In the genomic region with DNA sequence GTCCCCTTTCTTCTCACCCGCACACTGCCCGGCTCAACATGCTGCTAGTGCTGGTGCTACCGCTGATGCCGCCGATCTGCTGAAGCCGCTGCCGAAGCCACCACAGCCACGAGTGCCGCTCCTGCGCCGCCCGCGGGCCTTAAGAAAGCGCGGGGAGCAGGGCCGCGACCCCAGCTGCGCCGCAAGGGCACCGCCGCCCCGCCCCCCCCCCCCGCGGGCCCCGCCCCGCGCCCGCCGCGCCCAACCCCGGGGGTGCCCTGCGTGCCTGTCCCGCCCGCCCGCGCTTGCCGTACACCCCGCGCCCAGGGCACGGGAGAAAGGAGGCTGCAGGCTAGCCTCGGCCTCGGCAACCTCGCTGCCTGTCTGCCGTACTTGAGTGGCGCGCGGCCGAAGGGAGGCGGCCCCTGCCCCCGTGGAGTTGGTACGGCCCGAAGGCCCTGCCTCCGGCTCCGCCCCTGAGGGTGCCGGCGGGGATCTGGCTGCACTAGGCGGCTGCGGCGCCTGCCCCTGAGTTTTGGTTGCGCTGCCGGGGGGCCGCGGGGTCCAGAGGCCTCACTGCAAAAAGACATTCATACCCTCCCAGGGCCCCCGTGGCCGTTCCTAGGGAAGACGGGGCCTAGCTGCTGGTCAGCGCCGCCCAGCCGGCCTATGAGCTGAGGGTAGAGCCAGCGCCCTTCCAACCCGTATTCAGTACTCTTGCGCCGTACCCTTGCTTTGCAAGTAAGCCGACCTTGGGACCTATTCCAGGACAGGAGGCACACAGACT, we compare ENCODE assay signal across 8 cellular contexts. TPM values are rescaled to one million over a fixed set of nuclear protein-coding genes. Genes with fewer than 3 reads are reported as not detected.
DNase-seq lines count a peak whose midpoint lies in the region; TF ChIP-seq lines count a peak whose summit lies in the region.

A gene (minus strand): TSS at position 114 of the 766 bp plus-strand sequence. CDS start 74 bp downstream, at position 40.

- peak within 1 kb of the TSS; percentile 56 for H2AFZ ChIP-seq in neural cell (ENCODE audit: low read depth, low read length)

- no peaks in the 10 kb centered on the region for H4K20me1 ChIP-seq in neural cell (ENCODE audit: insufficient read depth)

- peak within 1 kb of the TSS; percentile 81 for H3K27ac ChIP-seq in neural cell (ENCODE audit: low read length)
- H3K27ac ChIP-seq in stomach = peak within 1 kb of the TSS; percentile 95 to 99 (median 97)

- peak in 2 of 4 donors; percentile 43 to 55 for TF ChIP-seq POLR2A in stomach (IDR thresholded peaks at IDR 0.05)

- DNase-seq in ELR (ENCODE audit: low read depth) (peak; percentile 85), H4 (ENCODE audit: low spot score) (peak; percentile 61), LoVo (ENCODE audit: low spot score) (peak; percentile 87), SHP77 (lab: John Stamatoyannopoulos, UW) (peak; percentile 90 to 94), fibroblast of villous mesenchyme (ENCODE audit: low read depth) (peak; percentile 88), stomach (peak; percentile 89)
- DNase-seq in activated effector memory CD4-positive, alpha-beta T cell treated with anti-CD3 and anti-CD28 coated beads, Interleukin-2, amount 50 U/mL, for 16 hours = peak; percentile 94

- H3K4me2 ChIP-seq in neural cell (ENCODE audit: low read length) = peak within 1 kb of the TSS; percentile 97

- TF ChIP-seq EP300 in neural cell (conservative IDR thresholded peaks at IDR 0.05; ENCODE audit: poor library complexity, severe bottlenecking) (no peak), stomach (IDR thresholded peaks at IDR 0.05) (no peak)

- TF ChIP-seq CTCF in fibroblast of villous mesenchyme (IDR thresholded peaks at IDR 0.05; ENCODE audit: insufficient read depth, low read depth, low read length) = no peak
- no peak for TF ChIP-seq CTCF in neural cell (IDR thresholded peaks at IDR 0.05; ENCODE audit: poor library complexity, severe bottlenecking)
- no peak for TF ChIP-seq CTCF in stomach (IDR thresholded peaks at IDR 0.05)

- H3K9me3 ChIP-seq in neural cell (ENCODE audit: low read length) (no peaks in the 10 kb centered on the region), stomach (no peaks in the 10 kb centered on the region)

- H3K27me3 ChIP-seq in neural cell (ENCODE audit: insufficient read depth, low read depth, low read length) (no peaks in the 10 kb centered on the region), stomach (no peaks in the 10 kb centered on the region)

- H3K79me2 ChIP-seq in neural cell (replicated peaks; ENCODE audit: insufficient read depth, low read length) = peaks cover 35% of the 10 kb centered on the region

- no peaks in the 10 kb centered on the region for H3K36me3 ChIP-seq in neural cell (ENCODE audit: insufficient read depth, low read length)
- peaks cover 0 to 30% (median 17%) of the 10 kb centered on the region in 4 donors for H3K36me3 ChIP-seq in stomach

- 0 to 1% (median 0%) methylated on average over 10 to 74 of the region's 74 CpGs; no CpG with 5 or more reads in 1 of the 5 donors for WGBS in stomach, 5 donors

- no peaks in the 10 kb centered on the region for H3F3A ChIP-seq in neural cell (ENCODE audit: insufficient read depth, low read length, poor library complexity, severe bottlenecking)

- no peak for TF ChIP-seq RAD21 in neural cell (conservative IDR thresholded peaks at IDR 0.05)

- intact Hi-C loops in stomach (cut with DNase I; ENCODE audit: low total_unique reads) = loop anchor here (10.0 kb wide), 1 partner anchor 101 kb away; a partner anchor contains a TSS

- peaks cover 31 to 55% (median 46%) of the 10 kb centered on the region in 4 donors for H3K4me1 ChIP-seq in stomach

- peak within 1 kb of the TSS; percentile 78 for H3K4me3 ChIP-seq in fibroblast of villous mesenchyme (ENCODE audit: low read depth, low read length)
- H3K4me3 ChIP-seq in neural cell (ENCODE audit: low read length) = peak within 1 kb of the TSS; percentile 94
- H3K4me3 ChIP-seq in stomach = peak within 1 kb of the TSS; percentile 78 to 98 (median 93)

- peak within 1 kb of the TSS; percentile 85 for H3K9ac ChIP-seq in neural cell (ENCODE audit: low read length)

- no peaks in the 10 kb centered on the region for H3K9me2 ChIP-seq in neural cell (ENCODE audit: insufficient read depth, low read length)

TF ChIP-seq in neural cell, 6 proteins besides CTCF, POLR2A, EP300 and RAD21:
- TF ChIP-seq SMC3 (conservative IDR thresholded peaks at IDR 0.05; ENCODE audit: poor library complexity) (no peak), EZH2 (IDR thresholded peaks at IDR 0.05; ENCODE audit: borderline replicate concordance, insufficient read depth, low read length, poor library complexity, severe bottlenecking) (no peak), POLR2AphosphoS5 (IDR thresholded peaks at IDR 0.05) (peak; percentile 77), MXI1 (conservative IDR thresholded peaks at IDR 0.05; ENCODE audit: poor library complexity, severe bottlenecking) (peak; percentile 26), TAF1 (IDR thresholded peaks at IDR 0.05; ENCODE audit: low read depth) (peak; percentile 61)
- TF ChIP-seq, protein P1, sequence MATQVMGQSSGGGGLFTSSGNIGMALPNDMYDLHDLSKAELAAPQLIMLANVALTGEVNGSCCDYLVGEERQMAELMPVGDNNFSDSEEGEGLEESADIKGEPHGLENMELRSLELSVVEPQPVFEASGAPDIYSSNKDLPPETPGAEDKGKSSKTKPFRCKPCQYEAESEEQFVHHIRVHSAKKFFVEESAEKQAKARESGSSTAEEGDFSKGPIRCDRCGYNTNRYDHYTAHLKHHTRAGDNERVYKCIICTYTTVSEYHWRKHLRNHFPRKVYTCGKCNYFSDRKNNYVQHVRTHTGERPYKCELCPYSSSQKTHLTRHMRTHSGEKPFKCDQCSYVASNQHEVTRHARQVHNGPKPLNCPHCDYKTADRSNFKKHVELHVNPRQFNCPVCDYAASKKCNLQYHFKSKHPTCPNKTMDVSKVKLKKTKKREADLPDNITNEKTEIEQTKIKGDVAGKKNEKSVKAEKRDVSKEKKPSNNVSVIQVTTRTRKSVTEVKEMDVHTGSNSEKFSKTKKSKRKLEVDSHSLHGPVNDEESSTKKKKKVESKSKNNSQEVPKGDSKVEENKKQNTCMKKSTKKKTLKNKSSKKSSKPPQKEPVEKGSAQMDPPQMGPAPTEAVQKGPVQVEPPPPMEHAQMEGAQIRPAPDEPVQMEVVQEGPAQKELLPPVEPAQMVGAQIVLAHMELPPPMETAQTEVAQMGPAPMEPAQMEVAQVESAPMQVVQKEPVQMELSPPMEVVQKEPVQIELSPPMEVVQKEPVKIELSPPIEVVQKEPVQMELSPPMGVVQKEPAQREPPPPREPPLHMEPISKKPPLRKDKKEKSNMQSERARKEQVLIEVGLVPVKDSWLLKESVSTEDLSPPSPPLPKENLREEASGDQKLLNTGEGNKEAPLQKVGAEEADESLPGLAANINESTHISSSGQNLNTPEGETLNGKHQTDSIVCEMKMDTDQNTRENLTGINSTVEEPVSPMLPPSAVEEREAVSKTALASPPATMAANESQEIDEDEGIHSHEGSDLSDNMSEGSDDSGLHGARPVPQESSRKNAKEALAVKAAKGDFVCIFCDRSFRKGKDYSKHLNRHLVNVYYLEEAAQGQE (IDR thresholded peaks at IDR 0.05; ENCODE audit: borderline replicate concordance) = peak; percentile 60

RNA-seq across cellular contexts. Expression of the gene that starts here (rescaled TPM):
- 48.3 and 60.2 TPM in 2 replicates for total RNA-seq in H4 (2014; rRNA removed; shearing (Covaris generic))
- 200 and 775 TPM in 2 replicates for total RNA-seq in fibroblast of villous mesenchyme
- 117 and 137 TPM in 2 replicates for polyA plus RNA-seq in neural cell
- polyA minus RNA-seq in neural cell = 107 and 186 TPM in 2 replicates
- 100 to 1,000 TPM in 4 of 5 donors, 10 to 100 TPM in 1; 27.2 to 187 (median 147) TPM for total RNA-seq in stomach
- 100 to 1,000 TPM; 219 to 404 (median 260) TPM for polyA plus RNA-seq in stomach

Comparison
In these comparisons a context has a peak if more than half of its experiments do, and no peak if none do; other contexts are left out.
1. Peak in every context shown above with its lines: DNase-seq, H3K4me3 ChIP-seq and H3K27ac ChIP-seq.